In the genomic region with DNA sequence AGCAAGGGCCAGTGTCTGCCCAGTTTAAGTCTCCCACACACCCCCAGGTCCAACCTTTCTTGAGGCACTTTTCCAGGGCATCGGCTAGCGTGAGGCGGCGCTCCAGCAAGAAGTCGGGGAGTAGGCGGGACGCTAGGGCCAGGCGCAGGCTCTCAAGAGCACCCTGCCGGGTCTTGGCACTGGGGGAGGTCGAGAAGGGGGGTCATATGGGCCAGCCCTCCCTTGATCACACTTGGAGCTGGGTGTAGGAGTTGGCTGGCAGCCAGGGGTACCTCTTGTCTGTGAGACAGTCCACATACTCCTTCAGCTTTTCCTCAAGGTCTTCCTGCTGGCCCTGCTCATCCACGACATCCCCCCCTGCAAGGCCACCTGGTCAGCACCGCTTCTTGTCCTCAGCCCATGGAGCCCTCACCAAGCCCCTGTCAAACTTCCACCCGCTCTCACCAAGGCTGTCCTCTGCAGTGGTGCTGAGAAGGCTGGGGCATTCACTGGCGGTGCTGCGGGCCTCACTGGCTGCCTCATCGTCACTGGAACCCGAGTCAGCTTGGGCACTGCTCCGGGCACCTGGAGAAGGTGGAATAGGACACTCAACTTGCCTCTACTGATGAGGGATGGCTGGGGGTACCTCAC, we compare ENCODE assay signal across 1 cellular context.
TF ChIP-seq lines count a peak whose summit lies in the region.

No MANE protein-coding gene starts in this region.

TF ChIP-seq in IMR-90, 13 proteins besides CTCF, POLR2A, EP300 and RAD21:
- TF ChIP-seq RFX5 (IDR thresholded peaks at IDR 0.05; ENCODE audit: low read depth, low read length) (no peak), MAFK (IDR thresholded peaks at IDR 0.05; ENCODE audit: low read depth, low read length) (no peak), MAZ (IDR thresholded peaks at IDR 0.05; ENCODE audit: borderline replicate concordance, low read depth, low read length) (no peak), CHD1 (IDR thresholded peaks at IDR 0.05; ENCODE audit: low read depth, low read length) (no peak), BHLHE40 (IDR thresholded peaks at IDR 0.05; ENCODE audit: low read depth, low read length) (no peak), SMC3 (IDR thresholded peaks at IDR 0.05; ENCODE audit: low read depth, low read length) (no peak)
